Comparison of ENCODE assay signal across 22 cellular contexts in the genomic region with DNA sequence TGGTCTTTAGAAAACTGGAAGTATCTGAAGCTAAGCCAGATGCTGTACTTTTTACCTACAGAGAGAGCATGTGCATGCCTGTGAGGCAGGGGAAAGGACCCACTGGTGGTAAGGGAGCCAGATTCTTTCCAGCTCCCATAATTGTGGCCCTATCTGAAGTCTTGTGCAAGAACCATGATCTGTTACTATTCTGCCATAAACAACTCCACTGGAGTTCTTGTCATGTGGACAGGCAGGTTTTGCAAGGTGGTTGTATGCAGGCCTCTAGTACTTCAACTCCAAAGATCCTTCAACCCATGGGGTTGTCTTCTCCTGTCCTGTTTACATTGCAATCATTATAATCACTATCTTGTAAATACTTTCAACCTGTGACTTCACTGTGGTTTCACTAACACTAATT. TPM values are rescaled to one million over a fixed set of nuclear protein-coding genes. Genes with fewer than 3 reads are reported as not detected.
DNase-seq lines count a peak whose midpoint lies in the region; ATAC-seq, FAIRE-seq and TF ChIP-seq lines count a peak whose summit lies in the region.
"Had no signal": no experiment of that assay in that cellular context is flagged by ENCODE, and none has a peak within 500 bp of the region (broad histone marks: within the 10 kb centered on the region; RNA-seq: fewer than 3 reads in every experiment).

No MANE protein-coding gene starts in this region.

- H3K4me1 Mint-ChIP-seq in activated T-cell treated with anti-CD3 and anti-CD28 coated beads, Interleukin-2, amount 50 U/mL, for 72 hours (ENCODE audit: low read depth), result no peaks in the 10 kb centered on the region

- no peaks in the 10 kb centered on the region for H3K27me3 ChIP-seq in bronchial epithelial cell (ENCODE audit: control insufficient read depth, insufficient read depth, low read length)
- no peaks in the 10 kb centered on the region for H3K27me3 ChIP-seq in upper lobe of right lung

- H3K4me3 Mint-ChIP-seq in activated T-cell treated with anti-CD3 and anti-CD28 coated beads, Interleukin-2, amount 50 U/mL, for 72 hours, result no peak overlapping the region
- H3K4me3 Mint-ChIP-seq: activated naive CD8-positive, alpha-beta T cell; CD4-positive, alpha-beta T cell; central memory CD8-positive, alpha-beta T cell; naive thymus-derived CD8-positive, alpha-beta T cell had no signal

- no peak for FAIRE-seq in bronchial epithelial cell (lab: Jason Lieb, UNC)
- FAIRE-seq: G401.6 had no signal

- intact Hi-C loops in left colon (cut with DNase I, micrococcal nuclease) (no loop called here), upper lobe of right lung (cut with DNase I) (no loop called here), OCI-LY7 (cut with micrococcal nuclease; ENCODE audit: unreplicated experiment) (no loop called here)

- H3K9me2 ChIP-seq in OCI-LY7 (ENCODE audit: insufficient read depth, low read length), result no peaks in the 10 kb centered on the region

- POLR2A ChIA-PET in OCI-LY7 (lab: Charles Lee), result interaction anchor here (0.6 to 1.1 kb wide), 3 partner anchors 11 to 819 kb away, joined by 5 to 9 read pairs (median 8); no protein-coding TSS in a partner anchor

- H3K27ac Mint-ChIP-seq in activated T-cell treated with anti-CD3 and anti-CD28 coated beads, Interleukin-2, amount 50 U/mL, for 72 hours, result peak overlapping the region; percentile 2
- H3K27ac Mint-ChIP-seq: activated naive CD8-positive, alpha-beta T cell; CD4-positive, alpha-beta T cell had no signal

- no peaks in the 10 kb centered on the region for H3K27me3 Mint-ChIP-seq in activated T-cell treated with anti-CD3 and anti-CD28 coated beads, Interleukin-2, amount 50 U/mL, for 72 hours (ENCODE audit: low read depth)
- H3K27me3 Mint-ChIP-seq: activated naive CD8-positive, alpha-beta T cell; CD4-positive, alpha-beta T cell; central memory CD8-positive, alpha-beta T cell; naive thymus-derived CD8-positive, alpha-beta T cell had no signal

- peaks cover 5 to 33% of the 10 kb centered on the region in 2 donors for H3K36me3 Mint-ChIP-seq in activated T-cell treated with anti-CD3 and anti-CD28 coated beads, Interleukin-2, amount 50 U/mL, for 72 hours (ENCODE audit: insufficient read depth in 2 of 2)

- H3K27ac ChIP-seq in upper lobe of right lung (no peak overlapping the region), OCI-LY7 (ENCODE audit: low read depth, low read length, poor library complexity, severe bottlenecking) (no peak overlapping the region)

- CTCF ChIA-PET in OCI-LY7 (lab: Charles Lee; ENCODE audit: unreplicated experiment), result no interaction called here

- H3K4me1 ChIP-seq in upper lobe of right lung (peaks cover 10% of the 10 kb centered on the region), OCI-LY7 (ENCODE audit: insufficient read depth, low read length, poor library complexity, severe bottlenecking) (no peaks in the 10 kb centered on the region)

- H4K20me1 ChIP-seq in OCI-LY7 (ENCODE audit: insufficient read depth, low read length), result no peaks in the 10 kb centered on the region

- no peak for TF ChIP-seq CTCF in bronchial epithelial cell (IDR thresholded peaks at IDR 0.05; ENCODE audit: insufficient read depth, low read length, severe bottlenecking)
- TF ChIP-seq CTCF in upper lobe of right lung (IDR thresholded peaks at IDR 0.05), result no peak
- no peak for TF ChIP-seq CTCF in OCI-LY7 (conservative IDR thresholded peaks at IDR 0.05; ENCODE audit: low read length)

- no TSS peak for BruUV-seq in OCI-LY7 (replicated peaks; lab: Mats Ljungman, UMichigan)

- no peak for DNase-seq in activated T-cell treated with anti-CD3 and anti-CD28 coated beads, Interleukin-2, amount 50 U/mL, for 72 hours
- DNase-seq in activated T-cell treated with anti-CD3 and anti-CD28 coated beads for 4 hours, result no peak
- DNase-seq in bronchial epithelial cell (ENCODE audit: low read depth), result peak; percentile 61
- peak; percentile 29 to 62 for DNase-seq in left colon
- DNase-seq in upper lobe of right lung, result no peak
- no peak for DNase-seq in OCI-LY7 (ENCODE audit: low spot score)
- no peak for DNase-seq in T1000 (lab: John Stamatoyannopoulos, UW)
- DNase-seq: CD4-positive, alpha-beta T cell; glutamatergic neuron; KG1; left cardiac atrium; naive thymus-derived CD8-positive, alpha-beta T cell; NCI-H146; NCI-H524 treated with DMSO at 0.1 percent for 48 hours; substantia nigra had no signal

- H3K4me3 ChIP-seq in bronchial epithelial cell (ENCODE audit: low read depth, low read length), result no peak overlapping the region
- no peak overlapping the region for H3K4me3 ChIP-seq in upper lobe of right lung
- H3K4me3 ChIP-seq in OCI-LY7 (ENCODE audit: low read depth, low read length, poor library complexity, severe bottlenecking), result no peak overlapping the region

- no peaks in the 10 kb centered on the region for H3K9me3 ChIP-seq in upper lobe of right lung
- H3K9me3 ChIP-seq in OCI-LY7 (ENCODE audit: low read length), result no peaks in the 10 kb centered on the region

- peaks cover under 1% of the 10 kb centered on the region; the same call in 1 of the 2 replicates for H3K79me2 ChIP-seq in OCI-LY7 (ENCODE audit: insufficient read depth, low read depth, low read length)

- ATAC-seq in activated T-cell treated with anti-CD3 and anti-CD28 coated beads, Interleukin-2, amount 50 U/mL, for 72 hours (replicated peaks in 1 of 2), result no peak
- ATAC-seq in left colon (peak; percentile 72), upper lobe of right lung (peak; percentile 77), GM18867 (IDR thresholded peaks at IDR 0.05; ENCODE audit: unreplicated experiment) (no peak)
- ATAC-seq: naive thymus-derived CD8-positive, alpha-beta T cell had no signal

- H3K36me3 ChIP-seq in bronchial epithelial cell (ENCODE audit: control insufficient read depth, insufficient read depth, low read length), result peaks cover 7% of the 10 kb centered on the region
- H3K36me3 ChIP-seq in upper lobe of right lung, result peaks cover 75% of the 10 kb centered on the region
- H3K36me3 ChIP-seq in OCI-LY7 (ENCODE audit: insufficient read depth, low read length), result peaks cover 89% of the 10 kb centered on the region

- no peak overlapping the region for H3K4me2 ChIP-seq in OCI-LY7 (ENCODE audit: low read length)

- no peaks in the 10 kb centered on the region for H3K9me3 Mint-ChIP-seq in activated T-cell treated with anti-CD3 and anti-CD28 coated beads, Interleukin-2, amount 50 U/mL, for 72 hours
- H3K9me3 Mint-ChIP-seq: CD4-positive, alpha-beta T cell; central memory CD8-positive, alpha-beta T cell; naive thymus-derived CD8-positive, alpha-beta T cell had no signal

- no peak overlapping the region for H2AFZ ChIP-seq in OCI-LY7 (ENCODE audit: low read length)

RNA-seq across cellular contexts. Expression of a gene that starts 14.1 kb away (rescaled TPM):
- 100 to 1,000 TPM; 114 to 116 TPM for total RNA-seq in activated T-cell treated with anti-CD3 and anti-CD28 coated beads, Interleukin-2, amount 50 U/mL, for 72 hours
- 9.5 and 14.8 TPM in 2 replicates for total RNA-seq in bronchial epithelial cell
- 10 to 100 TPM; 35.3 to 64.8 TPM for total RNA-seq in left colon
- total RNA-seq in upper lobe of right lung, result 30.7 TPM
- total RNA-seq in OCI-LY7 (2014; rRNA removed; shearing (Covaris generic)), result 35.3 and 43.3 TPM in 2 replicates
- total RNA-seq in OCI-LY7 (2022), result 85.8 and 103 TPM in 2 replicates

RNA-seq across cellular contexts. Expression of a gene that starts 14.5 kb away (rescaled TPM):
- 10 to 100 TPM; 27.1 to 30.3 TPM for total RNA-seq in activated T-cell treated with anti-CD3 and anti-CD28 coated beads, Interleukin-2, amount 50 U/mL, for 72 hours
- 9.0 and 10.0 TPM in 2 replicates for total RNA-seq in bronchial epithelial cell
- total RNA-seq in left colon, result 10 to 100 TPM; 26.6 to 40.8 TPM
- 28.8 TPM for total RNA-seq in upper lobe of right lung
- 26.8 and 28.6 TPM in 2 replicates for total RNA-seq in OCI-LY7 (2014; rRNA removed; shearing (Covaris generic))
- total RNA-seq in OCI-LY7 (2022), result 35.4 and 39.4 TPM in 2 replicates

RNA-seq across cellular contexts. Expression of a gene that starts 33.1 kb away (rescaled TPM):
- not detected for total RNA-seq in activated T-cell treated with anti-CD3 and anti-CD28 coated beads, Interleukin-2, amount 50 U/mL, for 72 hours
- not detected in 2 replicates for total RNA-seq in bronchial epithelial cell
- total RNA-seq in left colon, result under 1 TPM; 0.12 to 0.25 TPM
- total RNA-seq in upper lobe of right lung, result not detected
- not detected in 2 replicates for total RNA-seq in OCI-LY7 (2014; rRNA removed; shearing (Covaris generic))
- not detected in 2 replicates for total RNA-seq in OCI-LY7 (2022)
- total RNA-seq: A673; CD4-positive, alpha-beta T cell; left cardiac atrium; naive thymus-derived CD8-positive, alpha-beta T cell; RPMI7951; T-helper 1 cell treated with Interleukin-12 subunit alpha and Interleukin-12 subunit beta and Interleukin-4 antibody, amounts not matched to agents 30 ng/mL and 1 ng/mL, for 36 hours had no signal

Comparison
In these comparisons a context has a peak if more than half of its experiments do, and no peak if none do; other contexts are left out.
1. ATAC-seq: peak in left colon (single experiment) and upper lobe of right lung (single experiment); none in activated T-cell treated with anti-CD3 and anti-CD28 coated beads, Interleukin-2, amount 50 U/mL, for 72 hours (0 of 2) and GM18867 (single experiment).
2. DNase-seq: peak in bronchial epithelial cell (single experiment) and left colon (2 of 2); none in activated T-cell treated with anti-CD3 and anti-CD28 coated beads, Interleukin-2, amount 50 U/mL, for 72 hours (0 of 2), activated T-cell treated with anti-CD3 and anti-CD28 coated beads for 4 hours (single experiment), upper lobe of right lung (single experiment), OCI-LY7 (single experiment) and T1000 (single experiment).